ENCODE assay signal across 8 cellular contexts in the genomic region with DNA sequence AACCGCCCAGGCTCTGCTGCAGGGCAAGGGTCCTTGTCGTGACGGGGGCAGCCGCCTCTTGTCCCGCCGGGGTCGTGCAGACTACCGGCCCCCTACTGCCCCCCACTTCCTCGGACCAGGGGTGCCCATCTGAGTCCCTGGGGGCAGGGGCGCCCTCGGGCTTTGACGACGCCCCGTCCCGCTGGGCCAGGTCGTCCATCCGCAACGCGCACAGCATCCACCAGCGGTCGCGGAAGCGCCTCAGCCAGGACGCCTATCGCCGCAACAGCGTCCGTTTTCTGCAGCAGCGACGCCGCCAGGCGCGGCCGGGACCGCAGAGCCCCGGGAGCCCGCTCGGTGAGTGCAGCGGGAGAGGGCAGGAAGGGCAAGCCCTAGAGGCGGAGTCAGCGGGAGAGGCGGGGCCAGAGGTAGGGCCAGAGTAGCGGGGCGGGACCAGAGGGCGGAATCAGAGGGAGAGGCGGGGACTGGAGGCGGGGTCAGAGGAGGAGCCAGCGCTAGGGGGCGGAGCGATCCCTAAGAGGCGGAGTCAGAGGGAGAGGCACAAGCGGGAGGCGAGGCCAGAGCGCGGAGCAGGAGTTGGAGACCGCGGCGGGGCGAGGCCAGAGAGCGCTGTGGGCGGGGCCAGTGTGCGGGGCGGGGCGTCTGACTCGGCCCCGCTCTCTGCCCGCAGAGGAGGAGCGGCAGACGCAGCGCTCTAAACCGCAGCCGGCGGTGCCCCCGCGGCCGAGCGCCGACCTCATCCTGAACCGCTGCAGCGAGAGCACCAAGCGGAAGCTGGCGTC. TPM values are rescaled to one million over a fixed set of nuclear protein-coding genes. Genes with fewer than 3 reads are reported as not detected.
A peak's percentile ranks its signal among the peaks of the same experiment; 100 is the strongest.
DNase-seq lines count a peak whose midpoint lies in the region; ATAC-seq and TF ChIP-seq lines count a peak whose summit lies in the region.
"Not testable (repeated sequence)": the region's sequence is repeated elsewhere in the genome, so short reads cannot be mapped to it uniquely, and the experiment has no call there.

No MANE protein-coding gene starts in this region.

- H3K27me3 ChIP-seq in cardiac muscle cell = not testable (repeated sequence)

- H3K4me1 Mint-ChIP-seq in activated naive CD8-positive, alpha-beta T cell treated with anti-CD3 and anti-CD28 coated beads, Interleukin-2, amount 50 U/mL, for 24 hours; progenitor cell of endocrine pancreas (ENCODE audit: low read depth); type B pancreatic cell (ENCODE audit: unreplicated experiment): not testable (repeated sequence)

- H3K27ac ChIP-seq in cardiac muscle cell = not testable (repeated sequence)

- not testable (repeated sequence) for H3K36me3 ChIP-seq in cardiac muscle cell

- H3K36me3 Mint-ChIP-seq in activated naive CD8-positive, alpha-beta T cell treated with anti-CD3 and anti-CD28 coated beads, Interleukin-2, amount 50 U/mL, for 24 hours (ENCODE audit: low read depth); progenitor cell of endocrine pancreas (ENCODE audit: insufficient read depth); type B pancreatic cell: not testable (repeated sequence)

- H3K4me1 ChIP-seq in cardiac muscle cell (ENCODE audit: low read depth) = not testable (repeated sequence)

- not testable (repeated sequence) for H3K4me3 Mint-ChIP-seq in activated naive CD8-positive, alpha-beta T cell treated with anti-CD3 and anti-CD28 coated beads, Interleukin-2, amount 50 U/mL, for 24 hours; progenitor cell of endocrine pancreas (ENCODE audit: low read depth)
- peak overlapping the region; percentile 55 for H3K4me3 Mint-ChIP-seq in type B pancreatic cell

- not testable (repeated sequence) for H3K9me3 Mint-ChIP-seq in activated naive CD8-positive, alpha-beta T cell treated with anti-CD3 and anti-CD28 coated beads, Interleukin-2, amount 50 U/mL, for 24 hours; progenitor cell of endocrine pancreas (ENCODE audit: low read depth); type B pancreatic cell

- peak; percentile 86 for ATAC-seq in GM18868 (IDR thresholded peaks at IDR 0.05; ENCODE audit: unreplicated experiment)
- ATAC-seq in HG03064 (IDR thresholded peaks at IDR 0.05; ENCODE audit: low read depth, unreplicated experiment) = peak; percentile 82
- ATAC-seq in activated naive CD8-positive, alpha-beta T cell treated with anti-CD3 and anti-CD28 coated beads, Interleukin-2, amount 50 U/mL, for 24 hours = peak; percentile 95

- not testable (repeated sequence) for H3K4me3 ChIP-seq in cardiac muscle cell

- not testable (repeated sequence) for H3K27ac Mint-ChIP-seq in activated naive CD8-positive, alpha-beta T cell treated with anti-CD3 and anti-CD28 coated beads, Interleukin-2, amount 50 U/mL, for 24 hours; progenitor cell of endocrine pancreas; type B pancreatic cell

- H3K9me3 ChIP-seq in cardiac muscle cell (ENCODE audit: low read depth) = not testable (repeated sequence)

- DNase-seq in NCI-H2081 treated with DMSO at 0.1 percent for 48 hours (lab: John Stamatoyannopoulos, UW) (peak; percentile 6), T-helper 2 cell (peak; percentile 83 to 98 (median 92)), cardiac muscle cell (ENCODE audit: low read depth in 1 of 2, low spot score in 1 of 2) (peak; percentile 84 to 88), progenitor cell of endocrine pancreas (ENCODE audit: low spot score, unreplicated experiment) (peak; percentile 94), type B pancreatic cell (ENCODE audit: extremely low spot score, unreplicated experiment) (peak; percentile 96)
- peak; percentile 96 for DNase-seq in activated naive CD8-positive, alpha-beta T cell treated with anti-CD3 and anti-CD28 coated beads, Interleukin-2, amount 50 U/mL, for 24 hours

- H3K27me3 Mint-ChIP-seq in activated naive CD8-positive, alpha-beta T cell treated with anti-CD3 and anti-CD28 coated beads, Interleukin-2, amount 50 U/mL, for 24 hours; progenitor cell of endocrine pancreas; type B pancreatic cell: not testable (repeated sequence)

- TF ChIP-seq CTCF in cardiac muscle cell (IDR thresholded peaks at IDR 0.05; ENCODE audit: low read depth, low read length); progenitor cell of endocrine pancreas (IDR thresholded peaks at IDR 0.05; ENCODE audit: unreplicated experiment); type B pancreatic cell (conservative IDR thresholded peaks at IDR 0.05): not testable (repeated sequence)

RNA-seq across cellular contexts. Expression of gene NCF1, which starts 14.7 kb away (rescaled TPM):
- total RNA-seq in cardiac muscle cell (0.18 and 0.39 TPM in 2 replicates), progenitor cell of endocrine pancreas (0.58 TPM in 1 of 2 replicates, not detected in the other), type B pancreatic cell (ENCODE audit: low replicate concordance) (not detected in 2 replicates)
- 0.11 and 0.70 TPM in 2 replicates for polyA plus RNA-seq in cardiac muscle cell

Comparison
In these comparisons a context has a peak if more than half of its experiments do, and no peak if none do; other contexts are left out.
1. DNase-seq: peak in every context shown above with its lines; median percentile 96 in activated naive CD8-positive, alpha-beta T cell treated with anti-CD3 and anti-CD28 coated beads, Interleukin-2, amount 50 U/mL, for 24 hours; 96 in type B pancreatic cell; 94 in progenitor cell of endocrine pancreas; 92 in T-helper 2 cell; 86 in cardiac muscle cell; 6 in NCI-H2081 treated with DMSO at 0.1 percent for 48 hours.